Comparison of ENCODE assay signal across 12 cellular contexts in genomic region chr18:63266888-63267790, GRCh38. TPM values are rescaled to one million over a fixed set of nuclear protein-coding genes. Genes with fewer than 3 reads are reported as not detected.
DNase-seq lines count a peak whose midpoint lies in the region; ATAC-seq and TF ChIP-seq lines count a peak whose summit lies in the region.
"Had no signal": no experiment of that assay in that cellular context is flagged by ENCODE, and none has a peak within 500 bp of the region (broad histone marks: within the 10 kb centered on the region; RNA-seq: fewer than 3 reads in every experiment).

No MANE protein-coding gene starts in this region.

- H3K9me3 Mint-ChIP-seq in central memory CD8-positive, alpha-beta T cell: no peaks in the 10 kb centered on the region
- no peaks in the 10 kb centered on the region for H3K9me3 Mint-ChIP-seq in stimulated activated effector memory CD8-positive, alpha-beta T cell treated with anti-CD3 and anti-CD28 coated beads, Interleukin-12 subunit alpha, Interleukin-12 subunit beta, amount 100 ng/mL, for 72 hours

- peak overlapping the region; percentile 35 for H3K27ac ChIP-seq in KOPT-K1 (ENCODE audit: low read depth, low read length, poor library complexity, severe bottlenecking)
- no peak overlapping the region for H3K27ac ChIP-seq in SK-N-SH (ENCODE audit: low read depth in 2 of 2, low read length in 1 of 2)

- H3K36me3 Mint-ChIP-seq in central memory CD8-positive, alpha-beta T cell (ENCODE audit: insufficient read depth): peaks cover 3% of the 10 kb centered on the region
- no peaks in the 10 kb centered on the region for H3K36me3 Mint-ChIP-seq in stimulated activated effector memory CD8-positive, alpha-beta T cell treated with anti-CD3 and anti-CD28 coated beads, Interleukin-12 subunit alpha, Interleukin-12 subunit beta, amount 100 ng/mL, for 72 hours

- H3K9ac ChIP-seq in SK-N-SH: no peak overlapping the region

- TF ChIP-seq CTCF in SK-N-SH (IDR thresholded peaks at IDR 0.05): no peak

- H3K4me1 ChIP-seq in SK-N-SH (ENCODE audit: control insufficient read depth in 1 of 2, insufficient read depth in 2 of 2, low read depth in 1 of 2, low read length in 1 of 2): peaks cover 0 to 22% of the 10 kb centered on the region in 2 experiments; a peak in 2 of 4 replicates

- peak overlapping the region; percentile 76 for H3K27ac Mint-ChIP-seq in central memory CD8-positive, alpha-beta T cell (ENCODE audit: low read depth)
- H3K27ac Mint-ChIP-seq in stimulated activated effector memory CD8-positive, alpha-beta T cell treated with anti-CD3 and anti-CD28 coated beads, Interleukin-12 subunit alpha, Interleukin-12 subunit beta, amount 100 ng/mL, for 72 hours: peak overlapping the region; percentile 90

- H4K20me1 ChIP-seq in SK-N-SH (ENCODE audit: insufficient read depth): no peaks in the 10 kb centered on the region

- peaks cover 36% of the 10 kb centered on the region for H3K4me1 Mint-ChIP-seq in central memory CD8-positive, alpha-beta T cell
- peaks cover 73% of the 10 kb centered on the region for H3K4me1 Mint-ChIP-seq in stimulated activated effector memory CD8-positive, alpha-beta T cell treated with anti-CD3 and anti-CD28 coated beads, Interleukin-12 subunit alpha, Interleukin-12 subunit beta, amount 100 ng/mL, for 72 hours

- no peaks in the 10 kb centered on the region for H3K27me3 Mint-ChIP-seq in central memory CD8-positive, alpha-beta T cell

- H2AFZ ChIP-seq in SK-N-SH (ENCODE audit: low read depth): no peak overlapping the region

- H3K4me3 Mint-ChIP-seq in central memory CD8-positive, alpha-beta T cell: no peak overlapping the region
- peak overlapping the region; percentile 65 for H3K4me3 Mint-ChIP-seq in stimulated activated effector memory CD8-positive, alpha-beta T cell treated with anti-CD3 and anti-CD28 coated beads, Interleukin-12 subunit alpha, Interleukin-12 subunit beta, amount 100 ng/mL, for 72 hours

- H3K27me3 ChIP-seq in SK-N-SH (ENCODE audit: insufficient read depth): no peaks in the 10 kb centered on the region

- WGBS in SK-N-SH (ENCODE audit: low lambda C conversion rate): 83% methylated on average over 8 of the region's 8 CpGs

- no peak for TF ChIP-seq EP300 in SK-N-SH (IDR thresholded peaks at IDR 0.05; ENCODE audit: borderline replicate concordance in 1 of 2, low read depth in 1 of 2, low read length in 1 of 2)

- H3K4me3 ChIP-seq in SK-N-SH (ENCODE audit: low read depth in 2 of 2, low read length in 1 of 2): no peak overlapping the region

- H3K9me3 ChIP-seq in KOPT-K1 (ENCODE audit: insufficient read depth, low read length, poor library complexity, severe bottlenecking): no peaks in the 10 kb centered on the region
- no peaks in the 10 kb centered on the region for H3K9me3 ChIP-seq in SK-N-SH

- no peaks in the 10 kb centered on the region for H3K9me2 ChIP-seq in SK-N-SH

- H3K79me2 ChIP-seq in SK-N-SH (ENCODE audit: insufficient read depth): no peaks in the 10 kb centered on the region

- POLR2A ChIA-PET in SK-N-SH (lab: Yijun Ruan, JAX): no interaction called here

- intact Hi-C loops in posterior vena cava (cut with DNase I): loop anchor here in 1 of 2 donors (10.0 kb wide), 1 partner anchor 48 kb away; the partner anchor contains the start of gene BCL2

- H3K36me3 ChIP-seq in KOPT-K1 (ENCODE audit: insufficient read depth, low read length): no peaks in the 10 kb centered on the region
- no peaks in the 10 kb centered on the region for H3K36me3 ChIP-seq in SK-N-SH (replicated peaks in 1 of 2; ENCODE audit: control insufficient read depth in 1 of 2, insufficient read depth in 2 of 2, low read length in 1 of 2)

- no peak overlapping the region for H3K4me2 ChIP-seq in SK-N-SH

- peak; percentile 18 for DNase-seq in DMS79 treated with DMSO at 0.1 percent for 48 hours (lab: John Stamatoyannopoulos, UW)
- no peak for DNase-seq in DMS79 (lab: John Stamatoyannopoulos, UW)
- no peak for DNase-seq in central memory CD8-positive, alpha-beta T cell (ENCODE audit: low spot score in 2 of 2)
- no peak for DNase-seq in stimulated activated effector memory CD8-positive, alpha-beta T cell treated with anti-CD3 and anti-CD28 coated beads, Interleukin-12 subunit alpha, Interleukin-12 subunit beta, amount 100 ng/mL, for 72 hours (ENCODE audit: low spot score in 2 of 2)
- DNase-seq in posterior vena cava (ENCODE audit: low spot score): no peak
- DNase-seq in SK-N-SH: no peak
- DNase-seq: glutamatergic neuron, Kasumi-1, kidney, NCI-H2029 treated with DMSO at 0.1 percent for 48 hours had no signal

- peaks cover 5% of the 10 kb centered on the region for H3F3A ChIP-seq in SK-N-SH (replicated peaks; ENCODE audit: insufficient read depth)

- no peak for TF ChIP-seq RAD21 in SK-N-SH (IDR thresholded peaks at IDR 0.05; ENCODE audit: low read length)

- CTCF ChIA-PET in SK-N-SH (lab: Yijun Ruan, JAX): interaction anchor here (0.9 to 1.6 kb wide), 4 partner anchors 12 to 251 kb away, joined by 3 to 5 read pairs (median 4); no protein-coding TSS in a partner anchor

- no peak for ATAC-seq in central memory CD8-positive, alpha-beta T cell (replicated peaks; ENCODE audit: extremely low read depth, poor library complexity, severe bottlenecking)
- peak; percentile 41 for ATAC-seq in stimulated activated effector memory CD8-positive, alpha-beta T cell treated with anti-CD3 and anti-CD28 coated beads, Interleukin-12 subunit alpha, Interleukin-12 subunit beta, amount 100 ng/mL, for 72 hours
- ATAC-seq in HG02588 (IDR thresholded peaks at IDR 0.05; ENCODE audit: unreplicated experiment): no peak

TF ChIP-seq in SK-N-SH, 30 proteins besides CTCF, POLR2A, EP300 and RAD21:
- TF ChIP-seq RFX5 (IDR thresholded peaks at IDR 0.05; ENCODE audit: low read length) (no peak), MAX (IDR thresholded peaks at IDR 0.05; ENCODE audit: low read depth) (no peak), MXI1 (IDR thresholded peaks at IDR 0.05; ENCODE audit: low read depth, low read length) (no peak), USF1 (IDR thresholded peaks at IDR 0.05; ENCODE audit: borderline replicate concordance, low read depth) (no peak), GABPA (IDR thresholded peaks at IDR 0.05; ENCODE audit: low read depth) (no peak), FOXM1 (IDR thresholded peaks at IDR 0.05; ENCODE audit: low read depth) (no peak), ELF1 (IDR thresholded peaks at IDR 0.05) (no peak), TEAD4 (IDR thresholded peaks at IDR 0.05; ENCODE audit: borderline replicate concordance, insufficient read depth) (no peak), JUND (IDR thresholded peaks at IDR 0.05) (no peak), FOSL2 (IDR thresholded peaks at IDR 0.05; ENCODE audit: borderline replicate concordance, low read depth) (no peak), RCOR1 (IDR thresholded peaks at IDR 0.05; ENCODE audit: low read length) (no peak)

RNA-seq across cellular contexts. Expression of gene BCL2, which starts 52.4 kb away (rescaled TPM):
- total RNA-seq in posterior vena cava: 10 to 100 TPM; 11.6 to 13.5 TPM
- polyA plus RNA-seq in SK-N-SH (2012; rRNA removed): 1.2 and 1.5 TPM in 2 replicates
- polyA plus RNA-seq in SK-N-SH (2012; cell fraction: cytosol; rRNA removed): 1.6 and 1.8 TPM in 2 replicates
- polyA plus RNA-seq in SK-N-SH (2012; cell fraction: nucleus; rRNA removed): 1.3 and 1.5 TPM in 2 replicates
